ENCODE assay signal across 24 cellular contexts in the genomic region with DNA sequence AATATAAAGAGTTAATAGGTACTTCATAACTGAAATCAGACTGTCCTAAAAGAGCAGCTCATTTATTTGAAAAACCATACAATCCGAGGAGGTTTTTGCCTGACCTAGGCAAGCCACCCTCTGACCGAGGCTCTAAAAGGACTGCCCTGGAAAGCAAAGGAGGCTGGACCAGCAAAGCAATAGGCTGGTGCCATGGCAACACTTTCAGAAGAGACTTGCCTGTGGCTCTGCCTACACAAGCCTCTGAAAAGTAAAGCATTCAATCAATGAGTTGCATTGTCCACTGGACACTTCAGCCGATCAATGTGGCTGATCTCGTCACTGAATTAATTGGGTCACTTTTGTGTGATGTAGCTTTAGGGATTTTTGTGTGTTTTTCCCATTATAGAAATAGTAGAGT.
A peak's percentile ranks its signal among the peaks of the same experiment; 100 is the strongest.
DNase-seq lines count a peak whose midpoint lies in the region.
"Had no signal": no experiment of that assay in that cellular context is flagged by ENCODE, and none has a peak within 500 bp of the region (broad histone marks: within the 10 kb centered on the region; RNA-seq: fewer than 3 reads in every experiment).

No MANE protein-coding gene starts in this region.

- H3K4me1 ChIP-seq in neuron (ENCODE audit: insufficient read depth, low read length), result peaks cover 14% of the 10 kb centered on the region
- H3K4me1 ChIP-seq: SJSA1 had no signal

- DNase-seq in COLO829 (ENCODE audit: low spot score) (peak; percentile 73), NCI-H146 treated with DMSO at 0.1 percent for 48 hours (lab: John Stamatoyannopoulos, UW; ENCODE audit: unreplicated experiment) (peak; percentile 38), foreskin melanocyte (peak; percentile 76), NCI-H1436 (lab: John Stamatoyannopoulos, UW) (no peak), COLO668 (lab: John Stamatoyannopoulos, UW; ENCODE audit: unreplicated experiment) (no peak)
- no peak for DNase-seq in activated T-cell treated with anti-CD3 and anti-CD28 coated beads, Interleukin-2, amount 50 U/mL, for 1 hour
- DNase-seq: Calu3; CD4-positive, alpha-beta T cell; DMS153; GM23248; H9; HFFc6; KBM-7; MM.1S; NCI-H1048; NCI-H1417 treated with DMSO at 0.1 percent for 48 hours; NCI-H2029 treated with DMSO at 0.1 percent for 48 hours; NCI-H2171 treated with DMSO at 0.1 percent for 48 hours; NCI-H446 treated with DMSO at 0.1 percent for 48 hours; NCI-H526 treated with DMSO at 0.1 percent for 48 hours; OCI-M1 had no signal

- no peaks in the 10 kb centered on the region for H3K36me3 ChIP-seq in neuron (ENCODE audit: insufficient read depth, low read length)
- H3K36me3 ChIP-seq: BLaER1, SJSA1 had no signal

- H3K4me3 ChIP-seq in neuron (ENCODE audit: low read length), result no peak overlapping the region
- H3K4me3 ChIP-seq: BLaER1, GM23248, SJSA1 had no signal

- no peaks in the 10 kb centered on the region for H3K27me3 ChIP-seq in neuron (ENCODE audit: insufficient read depth, low read length)
- H3K27me3 ChIP-seq: BLaER1, SJSA1 had no signal

- H3K9me3 ChIP-seq in neuron (ENCODE audit: low read length), result no peaks in the 10 kb centered on the region
- H3K9me3 ChIP-seq: BLaER1, SJSA1 had no signal

- H2AFZ ChIP-seq in neuron (ENCODE audit: low read depth, low read length), result peak overlapping the region; percentile 23
- H2AFZ ChIP-seq: GM23248 had no signal

Comparison
In these comparisons a context has a peak if more than half of its experiments do, and no peak if none do; other contexts are left out.
1. DNase-seq: peak in COLO829 (single experiment), NCI-H146 treated with DMSO at 0.1 percent for 48 hours (single experiment) and foreskin melanocyte (single experiment); none in NCI-H1436 (single experiment), COLO668 (single experiment) and activated T-cell treated with anti-CD3 and anti-CD28 coated beads, Interleukin-2, amount 50 U/mL, for 1 hour (single experiment).